In the genomic region with DNA sequence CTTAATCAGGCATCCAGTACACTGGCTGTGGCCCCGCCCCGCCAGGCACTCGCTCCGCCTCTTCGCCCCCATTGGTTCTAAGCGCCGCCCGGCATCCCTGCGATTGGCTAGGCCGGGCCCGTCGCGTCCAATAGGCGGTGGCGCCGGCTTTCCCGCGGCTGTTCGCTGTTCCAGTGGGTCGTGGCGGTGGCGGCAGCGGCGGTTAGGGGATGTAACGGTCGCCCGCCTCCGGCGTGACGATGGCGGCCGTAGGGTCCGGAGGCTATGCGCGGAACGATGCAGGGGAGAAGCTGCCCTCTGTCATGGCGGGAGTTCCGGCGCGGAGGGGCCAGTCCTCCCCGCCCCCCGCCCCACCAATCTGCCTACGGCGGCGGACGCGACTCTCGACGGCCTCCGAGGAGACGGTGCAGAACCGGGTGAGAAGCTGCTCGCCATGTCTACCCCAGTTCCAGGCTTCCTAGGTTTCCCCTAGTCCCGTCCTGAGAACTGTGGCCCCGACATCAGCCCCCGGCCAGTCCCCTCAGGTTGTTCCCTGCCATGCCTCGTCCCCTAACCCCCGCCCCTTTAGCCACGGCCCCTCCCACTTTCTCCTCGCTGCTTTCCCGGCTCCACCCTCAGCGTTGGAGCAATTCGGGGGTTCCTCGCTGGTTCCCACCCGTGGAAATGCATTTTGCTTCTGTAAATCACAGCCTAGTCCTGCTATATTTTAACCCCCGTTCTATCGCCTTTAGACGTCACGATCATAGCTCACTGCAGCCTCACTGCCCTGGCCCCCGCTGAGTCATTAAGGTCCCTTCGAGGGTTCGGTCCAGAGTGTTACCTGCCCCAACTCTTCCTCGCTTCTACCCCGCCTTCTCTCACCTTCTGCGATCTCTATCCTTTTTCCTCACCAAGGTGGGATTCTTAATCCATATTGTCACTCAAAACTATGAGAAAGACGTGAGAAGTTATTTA, we compare ENCODE assay signal across 8 cellular contexts. TPM values are rescaled to one million over a fixed set of nuclear protein-coding genes. Genes with fewer than 3 reads are reported as not detected.
DNase-seq lines count a peak whose midpoint lies in the region; ATAC-seq, FAIRE-seq and TF ChIP-seq lines count a peak whose summit lies in the region.

A gene (plus strand): TSS at position 165 of the 954 bp plus-strand sequence. CDS start 75 bp downstream, at position 240.

- peak within 1 kb of the TSS; percentile 100 for H3K27ac ChIP-seq in cingulate gyrus (ENCODE audit: low read depth, low read length)
- H3K27ac ChIP-seq in HepG2 (ENCODE audit: extremely low read length, insufficient read depth, low read length): peak within 1 kb of the TSS; percentile 83

- POLR2A ChIA-PET in BJ (lab: Charles Lee): no interaction called here
- POLR2A ChIA-PET in HepG2 (lab: Yijun Ruan, JAX): interaction anchor here (1.1 to 2.6 kb wide), 12 partner anchors 13 to 155 kb away, joined by 4 to 18 read pairs (median 10); a partner anchor contains a TSS

- no peaks in the 10 kb centered on the region for H3K9me3 ChIP-seq in HepG2 (ENCODE audit: low read length)

- TF ChIP-seq CTCF in BJ (IDR thresholded peaks at IDR 0.05; ENCODE audit: insufficient read depth, low read depth, low read length): no peak
- TF ChIP-seq CTCF in HepG2 (CRISPR knock-in tag; IDR thresholded peaks at IDR 0.05): no peak

- H3K9ac ChIP-seq in HepG2 (ENCODE audit: insufficient read depth, low read depth, low read length): peak within 1 kb of the TSS; percentile 71

- peaks cover 23% of the 10 kb centered on the region for H3K79me2 ChIP-seq in HepG2 (ENCODE audit: insufficient read depth, low read length)

- FAIRE-seq in HepG2 (lab: Jason Lieb, UNC): no peak

- TF ChIP-seq POLR2A in HepG2 (IDR thresholded peaks at IDR 0.05; ENCODE audit: insufficient read depth in 1 of 2, low read depth in 2 of 2, low read length in 2 of 2): peak; percentile 39 to 46; a peak in 3 of 4 replicates

- H4K20me1 ChIP-seq in HepG2 (ENCODE audit: insufficient read depth, low read length): no peaks in the 10 kb centered on the region

- no peak within 1 kb of the TSS for H2AFZ ChIP-seq in HepG2 (ENCODE audit: low read length)

- H3K27me3 ChIP-seq in BJ (ENCODE audit: control insufficient read depth, insufficient read depth, low read length) (no peaks in the 10 kb centered on the region), HepG2 (ENCODE audit: control insufficient read depth in 1 of 2, insufficient read depth in 2 of 2, low read length in 2 of 2) (no peaks in the 10 kb centered on the region; a peak in 1 of 5 replicates)

- H3K4me1 ChIP-seq in HepG2 (ENCODE audit: insufficient read depth, low read length): peaks cover 77% of the 10 kb centered on the region

- peak; percentile 69 for ATAC-seq in GM19328 (IDR thresholded peaks at IDR 0.05; ENCODE audit: unreplicated experiment)
- ATAC-seq in HG03460 (IDR thresholded peaks at IDR 0.05; ENCODE audit: unreplicated experiment): peak; percentile 61
- peak; percentile 81 for ATAC-seq in HepG2

- TF ChIP-seq EP300 in HepG2 (IDR thresholded peaks at IDR 0.05; ENCODE audit: low read depth in 2 of 2, low read length in 2 of 2) (0 out of 4 replicates have a peak, but pooled peaks of 1 of the 2 experiments have one; percentile 23), HepG2 (CRISPR knock-in tag; IDR thresholded peaks at IDR 0.05; ENCODE audit: borderline replicate concordance) (no peak)

- WGBS in HepG2 (ENCODE audit: low lambda C conversion rate): under 1% methylated on average over 24 of the region's 76 CpGs

- DNase-seq in BJ (ENCODE audit: low read depth): no peak
- peak; percentile 50 to 99 for DNase-seq in NCI-H526 (lab: John Stamatoyannopoulos, UW)
- peak; percentile 93 to 94 for DNase-seq in activated CD4-positive, alpha-beta T cell treated with anti-CD3 and anti-CD28 coated beads for 4 hours
- peak; percentile 85 for DNase-seq in HepG2 (ENCODE audit: low spot score)
- peak; percentile 93 to 94 for DNase-seq in stimulated activated CD4-positive, alpha-beta T cell treated with anti-CD3 and anti-CD28 coated beads, Interleukin-4, amount 100 ng/mL, for 4 hours

- no peaks in the 10 kb centered on the region for H3K36me3 ChIP-seq in BJ (ENCODE audit: control insufficient read depth, insufficient read depth, low read length)
- H3K36me3 ChIP-seq in HepG2 (replicated peaks in 1 of 2; ENCODE audit: control insufficient read depth in 1 of 2, insufficient read depth in 2 of 2, low read length in 2 of 2): peaks cover 0 to 1% of the 10 kb centered on the region in 2 experiments; a peak in 2 of 5 replicates

- in situ Hi-C loops in HepG2 (cut with HindIII; ENCODE audit: extremely low pct_ligation_motif_present, low pct_unique_long_range_greater_than_20kb): loop anchor here (5.0 kb wide), 1 partner anchor 58 kb away; a partner anchor contains a TSS

- intact Hi-C loops in HepG2 (cut with micrococcal nuclease; ENCODE audit: unreplicated experiment): loop anchor here (2.0 to 10.0 kb wide), 3 partner anchors 58 to 1160 kb away; a partner anchor contains a TSS

- peak within 1 kb of the TSS; percentile 93 for H3K4me2 ChIP-seq in HepG2 (ENCODE audit: low read depth, low read length)

- TF ChIP-seq RAD21 in HepG2 (CRISPR knock-in tag; IDR thresholded peaks at IDR 0.05): no peak

- H3K4me3 ChIP-seq in BJ (ENCODE audit: low read depth, low read length) (peak within 1 kb of the TSS; percentile 70), HepG2 (replicated peaks in 1 of 3; ENCODE audit: insufficient read depth in 1 of 3, low read depth in 2 of 3, low read length in 3 of 3) (peak within 1 kb of the TSS; percentile 74 to 76 (median 75))

- BruUV-seq in HepG2 (replicated peaks; lab: Mats Ljungman, UMichigan): no TSS peak

- CTCF ChIA-PET in BJ (lab: Yijun Ruan, JAX): interaction anchor here (0.6 to 1.6 kb wide), 4 partner anchors 41 to 123 kb away, joined by 3 to 5 read pairs (median 4); a partner anchor contains a TSS
- CTCF ChIA-PET in HepG2 (lab: Yijun Ruan, JAX; ENCODE audit: low intra/inter-chr PET ratio, low total read pairs): no interaction called here

TF ChIP-seq in HepG2, 621 proteins besides CTCF, POLR2A, EP300 and RAD21 (continues in another document):
- TF ChIP-seq YEATS4 (CRISPR knock-in tag; IDR thresholded peaks at IDR 0.05; ENCODE audit: borderline replicate concordance) (peak; percentile 74), AGO2 (optimal IDR thresholded peaks at IDR 0.05; ENCODE audit: low read depth, low read length) (peak; percentile 57), ZNF547 (CRISPR knock-in tag; IDR thresholded peaks at IDR 0.05) (0 out of 2 replicates have a peak, but pooled peaks have one; percentile 14), ZNF589 (CRISPR knock-in tag; conservative IDR thresholded peaks at IDR 0.05) (peak; percentile 51), DR1 (CRISPR knock-in tag; IDR thresholded peaks at IDR 0.05) (no peak; the same call in 1 of the 2 replicates), ZNF501 (CRISPR knock-in tag; IDR thresholded peaks at IDR 0.05) (peak; percentile 91)
- TF ChIP-seq, protein P1, sequence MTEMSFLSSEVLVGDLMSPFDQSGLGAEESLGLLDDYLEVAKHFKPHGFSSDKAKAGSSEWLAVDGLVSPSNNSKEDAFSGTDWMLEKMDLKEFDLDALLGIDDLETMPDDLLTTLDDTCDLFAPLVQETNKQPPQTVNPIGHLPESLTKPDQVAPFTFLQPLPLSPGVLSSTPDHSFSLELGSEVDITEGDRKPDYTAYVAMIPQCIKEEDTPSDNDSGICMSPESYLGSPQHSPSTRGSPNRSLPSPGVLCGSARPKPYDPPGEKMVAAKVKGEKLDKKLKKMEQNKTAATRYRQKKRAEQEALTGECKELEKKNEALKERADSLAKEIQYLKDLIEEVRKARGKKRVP (CRISPR knock-in tag; IDR thresholded peaks at IDR 0.05): peak in 1 of 2 experiments; percentile 69; a peak in 2 of 4 replicates
- TF ChIP-seq, protein P2, sequence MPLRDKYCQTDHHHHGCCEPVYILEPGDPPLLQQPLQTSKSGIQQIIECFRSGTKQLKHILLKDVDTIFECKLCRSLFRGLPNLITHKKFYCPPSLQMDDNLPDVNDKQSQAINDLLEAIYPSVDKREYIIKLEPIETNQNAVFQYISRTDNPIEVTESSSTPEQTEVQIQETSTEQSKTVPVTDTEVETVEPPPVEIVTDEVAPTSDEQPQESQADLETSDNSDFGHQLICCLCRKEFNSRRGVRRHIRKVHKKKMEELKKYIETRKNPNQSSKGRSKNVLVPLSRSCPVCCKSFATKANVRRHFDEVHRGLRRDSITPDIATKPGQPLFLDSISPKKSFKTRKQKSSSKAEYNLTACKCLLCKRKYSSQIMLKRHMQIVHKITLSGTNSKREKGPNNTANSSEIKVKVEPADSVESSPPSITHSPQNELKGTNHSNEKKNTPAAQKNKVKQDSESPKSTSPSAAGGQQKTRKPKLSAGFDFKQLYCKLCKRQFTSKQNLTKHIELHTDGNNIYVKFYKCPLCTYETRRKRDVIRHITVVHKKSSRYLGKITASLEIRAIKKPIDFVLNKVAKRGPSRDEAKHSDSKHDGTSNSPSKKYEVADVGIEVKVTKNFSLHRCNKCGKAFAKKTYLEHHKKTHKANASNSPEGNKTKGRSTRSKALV (CRISPR knock-in tag; IDR thresholded peaks at IDR 0.05): 0 out of 2 replicates have a peak, but pooled peaks have one; percentile 12

RNA-seq across cellular contexts. Expression of the gene that starts here (rescaled TPM):
- polyA plus RNA-seq in BJ (2011; rRNA removed) (2.1 and 5.3 TPM in 2 replicates), HepG2 (2011; rRNA removed) (5.4 and 5.8 TPM in 2 replicates)
- polyA minus RNA-seq in BJ (2011; rRNA and poly(A)+ RNA removed): 5.0 and 7.6 TPM in 2 replicates
- total RNA-seq in HepG2 (2016; rRNA removed; fragmentation: Illumina TruSeq; extraction: Trizol): 8.8 and 12.5 TPM in 2 replicates
- 8.9 and 9.0 TPM in 2 replicates for total RNA-seq in HepG2 (2016; cell fraction: cytosol; rRNA removed; fragmentation: Illumina TruSeq; extraction: Trizol; ENCODE audit: low read depth)
- total RNA-seq in HepG2 (2016; cell fraction: insoluble cytoplasmic fraction; rRNA removed; fragmentation: Illumina TruSeq; extraction: Trizol): 6.7 and 12.7 TPM in 2 replicates
- total RNA-seq in HepG2 (2016; cell fraction: membrane; rRNA removed; fragmentation: Illumina TruSeq; extraction: Trizol): 6.0 and 6.1 TPM in 2 replicates
- 17.4 and 19.5 TPM in 2 replicates for total RNA-seq in HepG2 (2016; cell fraction: nucleus; rRNA removed; fragmentation: Illumina TruSeq; extraction: Trizol)
- polyA plus RNA-seq in HepG2 (2011; cell fraction: cytosol; rRNA removed): 1.4 and 2.5 TPM in 2 replicates
- 24.0 and 42.0 TPM in 2 replicates for polyA plus RNA-seq in HepG2 (2011; cell fraction: nucleus; rRNA removed)
- 2.6 and 3.6 TPM in 2 replicates for polyA plus RNA-seq in HepG2 (2012)
- 1.3 and 1.6 TPM in 2 replicates for polyA plus RNA-seq in HepG2 (2016; cell fraction: cytosol; fragmentation: Illumina TruSeq; extraction: Trizol; ENCODE audit: low read depth)
- polyA plus RNA-seq in HepG2 (2016; cell fraction: insoluble cytoplasmic fraction; fragmentation: Illumina TruSeq; extraction: Trizol; ENCODE audit: low read depth): 5.9 and 8.7 TPM in 2 replicates
- 3.2 TPM in 2 replicates for polyA plus RNA-seq in HepG2 (2016; cell fraction: membrane; fragmentation: Illumina TruSeq; extraction: Trizol; ENCODE audit: low read depth)
- 49.8 and 52.6 TPM in 2 replicates for polyA plus RNA-seq in HepG2 (2016; cell fraction: nucleus; fragmentation: Illumina TruSeq; extraction: Trizol; ENCODE audit: insufficient read depth, low read depth)
- polyA minus RNA-seq in HepG2 (2011; rRNA and poly(A)+ RNA removed; ENCODE audit: low replicate concordance): 10.6 and 32.3 TPM in 2 replicates
- polyA minus RNA-seq in HepG2 (2011; cell fraction: cytosol; rRNA and poly(A)+ RNA removed): 2.3 and 2.5 TPM in 2 replicates
- 9.1 and 12.0 TPM in 2 replicates for polyA minus RNA-seq in HepG2 (2011; cell fraction: nucleus; rRNA and poly(A)+ RNA removed)
